In genomic region chr5:542693-543311, GRCh38 we compare ENCODE assay signal across 17 cellular contexts. TPM values are rescaled to one million over a fixed set of nuclear protein-coding genes. Genes with fewer than 3 reads are reported as not detected.
DNase-seq lines count a peak whose midpoint lies in the region; ATAC-seq, FAIRE-seq and TF ChIP-seq lines count a peak whose summit lies in the region.
"Had no signal": no experiment of that assay in that cellular context is flagged by ENCODE, and none has a peak within 500 bp of the region (broad histone marks: within the 10 kb centered on the region; RNA-seq: fewer than 3 reads in every experiment).

No MANE protein-coding gene starts in this region.

- H3K4me1 ChIP-seq in right lobe of liver = no peaks in the 10 kb centered on the region
- H3K4me1 ChIP-seq in HepG2 (ENCODE audit: insufficient read depth, low read length) = peaks cover 28% of the 10 kb centered on the region
- no peaks in the 10 kb centered on the region for H3K4me1 ChIP-seq in mesendoderm (ENCODE audit: control insufficient read depth, low read depth, low read length)

- no peaks in the 10 kb centered on the region for H3K36me3 Mint-ChIP-seq in central memory CD8-positive, alpha-beta T cell (ENCODE audit: insufficient read depth)
- H3K36me3 Mint-ChIP-seq: T-cell had no signal

- H2BK120ac ChIP-seq in mesendoderm (ENCODE audit: low read depth, low read length) = no peak overlapping the region

- H4K5ac ChIP-seq in mesendoderm (ENCODE audit: low read length) = no peak overlapping the region

- H3K27me3 ChIP-seq in right lobe of liver = no peaks in the 10 kb centered on the region
- peaks cover 27 to 70% of the 10 kb centered on the region in 2 experiments; a peak in 4 of 5 replicates for H3K27me3 ChIP-seq in HepG2 (ENCODE audit: control insufficient read depth in 1 of 2, insufficient read depth in 2 of 2, low read length in 2 of 2)
- no peaks in the 10 kb centered on the region for H3K27me3 ChIP-seq in mesendoderm (ENCODE audit: insufficient read depth, low read length, poor library complexity)
- H3K27me3 ChIP-seq: ovary had no signal

- TF ChIP-seq EP300 in HepG2 (IDR thresholded peaks at IDR 0.05; ENCODE audit: low read depth in 2 of 2, low read length in 2 of 2) = no peak
- no peak for TF ChIP-seq EP300 in HepG2 (CRISPR knock-in tag; IDR thresholded peaks at IDR 0.05; ENCODE audit: borderline replicate concordance)

- H3K36me3 ChIP-seq in right lobe of liver = no peaks in the 10 kb centered on the region
- no peaks in the 10 kb centered on the region for H3K36me3 ChIP-seq in HepG2 (replicated peaks in 1 of 2; ENCODE audit: control insufficient read depth in 1 of 2, insufficient read depth in 2 of 2, low read length in 2 of 2)
- no peaks in the 10 kb centered on the region for H3K36me3 ChIP-seq in mesendoderm (ENCODE audit: control insufficient read depth, insufficient read depth, low read length)
- H3K36me3 ChIP-seq: ovary had no signal

- H3K79me1 ChIP-seq in mesendoderm (ENCODE audit: low read length) = no peaks in the 10 kb centered on the region

- no TSS peak for BruUV-seq in HepG2 (replicated peaks; lab: Mats Ljungman, UMichigan)

- no peak overlapping the region for H3K4ac ChIP-seq in mesendoderm (ENCODE audit: low read depth, low read length)

- intact Hi-C loops in right lobe of liver (cut with DNase I) (no loop called here), HepG2 (cut with micrococcal nuclease; ENCODE audit: unreplicated experiment) (no loop called here)

- H2BK15ac ChIP-seq in mesendoderm (replicated peaks; ENCODE audit: low read depth) = no peak overlapping the region

- no peaks in the 10 kb centered on the region for H3K9me3 Mint-ChIP-seq in central memory CD8-positive, alpha-beta T cell
- H3K9me3 Mint-ChIP-seq: stimulated activated naive CD8-positive, alpha-beta T cell treated with anti-CD3 and anti-CD28 coated beads, Interleukin-15, Interleukin-2, amounts not matched to agents 100 ng/mL and 50 ng/mL, for 24 hours; T-cell had no signal

- H3K4me2 ChIP-seq in HepG2 (ENCODE audit: low read depth, low read length) (no peak overlapping the region), mesendoderm (ENCODE audit: low read length) (no peak overlapping the region)

- H3K56ac ChIP-seq in mesendoderm (ENCODE audit: low read length) = no peak overlapping the region

- H3K23ac ChIP-seq in mesendoderm (ENCODE audit: low read length) = peak overlapping the region; percentile 45

- TF ChIP-seq CTCF in right lobe of liver (IDR thresholded peaks at IDR 0.05) (no peak), HepG2 (CRISPR knock-in tag; IDR thresholded peaks at IDR 0.05) (no peak)

- in situ Hi-C loops in HepG2 (cut with HindIII; ENCODE audit: extremely low pct_ligation_motif_present, low pct_unique_long_range_greater_than_20kb) = no loop called here

- TF ChIP-seq RAD21 in HepG2 (CRISPR knock-in tag; IDR thresholded peaks at IDR 0.05) = no peak

- H2AK5ac ChIP-seq in mesendoderm (ENCODE audit: low read length) = no peak overlapping the region

- TF ChIP-seq POLR2A in right lobe of liver (IDR thresholded peaks at IDR 0.05) = no peak
- TF ChIP-seq POLR2A in HepG2 (IDR thresholded peaks at IDR 0.05; ENCODE audit: insufficient read depth in 1 of 2, low read depth in 2 of 2, low read length in 2 of 2) = no peak

- H2AFZ ChIP-seq in HepG2 (ENCODE audit: low read length) = no peak overlapping the region

- peaks cover 11% of the 10 kb centered on the region for H3K27me3 Mint-ChIP-seq in central memory CD8-positive, alpha-beta T cell

- peak overlapping the region; percentile 68 for H3K4me3 Mint-ChIP-seq in central memory CD8-positive, alpha-beta T cell
- H3K4me3 Mint-ChIP-seq: stimulated activated naive CD8-positive, alpha-beta T cell treated with anti-CD3 and anti-CD28 coated beads, Interleukin-15, Interleukin-2, amounts not matched to agents 100 ng/mL and 50 ng/mL, for 24 hours had no signal

- H3K9me3 ChIP-seq in right lobe of liver (no peaks in the 10 kb centered on the region), HepG2 (ENCODE audit: low read length) (no peaks in the 10 kb centered on the region)
- H3K9me3 ChIP-seq: ovary had no signal

- no peak overlapping the region for H4K8ac ChIP-seq in mesendoderm (ENCODE audit: low read depth, low read length)

- H3K27ac Mint-ChIP-seq in central memory CD8-positive, alpha-beta T cell (ENCODE audit: low read depth) = peak overlapping the region; percentile 85

- H3K79me2 ChIP-seq in HepG2 (ENCODE audit: insufficient read depth, low read length) = no peaks in the 10 kb centered on the region
- H3K79me2 ChIP-seq in mesendoderm (ENCODE audit: control insufficient read depth, insufficient read depth, low read length) = no peaks in the 10 kb centered on the region

- ATAC-seq in right lobe of liver (no peak), HepG2 (no peak), HG03095 (IDR thresholded peaks at IDR 0.05; ENCODE audit: unreplicated experiment) (no peak)
- no peak for ATAC-seq in central memory CD8-positive, alpha-beta T cell (replicated peaks; ENCODE audit: extremely low read depth, poor library complexity, severe bottlenecking)

- H3K4me3 ChIP-seq in right lobe of liver = no peak overlapping the region
- H3K4me3 ChIP-seq in HepG2 (replicated peaks in 1 of 3; ENCODE audit: insufficient read depth in 1 of 3, low read depth in 2 of 3, low read length in 3 of 3) = no peak overlapping the region
- no peak overlapping the region for H3K4me3 ChIP-seq in mesendoderm (ENCODE audit: low read length)
- H3K4me3 ChIP-seq: coronary artery, ovary had no signal

- no peak overlapping the region for H3K18ac ChIP-seq in mesendoderm (ENCODE audit: low read length)

- H3K27ac ChIP-seq in right lobe of liver (no peak overlapping the region), HepG2 (ENCODE audit: extremely low read length, insufficient read depth, low read length) (no peak overlapping the region), mesendoderm (ENCODE audit: low read depth, low read length) (no peak overlapping the region)
- H3K27ac ChIP-seq: coronary artery, ovary had no signal

- no peak overlapping the region for H3K9ac ChIP-seq in HepG2 (ENCODE audit: insufficient read depth, low read depth, low read length)
- no peak overlapping the region for H3K9ac ChIP-seq in mesendoderm (ENCODE audit: low read length)

- peak in 2 of 3 donors; percentile 15 to 52 for DNase-seq in right lobe of liver
- no peak for DNase-seq in HepG2 (ENCODE audit: low spot score)
- no peak for DNase-seq in central memory CD8-positive, alpha-beta T cell (ENCODE audit: low spot score in 2 of 2)
- no peak for DNase-seq in mesendoderm
- DNase-seq in hippocampal formation (lab: John Stamatoyannopoulos, UW) = no peak
- no peak for DNase-seq in amniotic stem cell (lab: John Stamatoyannopoulos, UW)
- no peak for DNase-seq in central memory CD4-positive, alpha-beta T cell
- DNase-seq: activated T-cell treated with anti-CD3 and anti-CD28 coated beads, Interleukin-2, amount 50 U/mL, for 1 hour; anterior cingulate cortex; KBM-7; NCI-H1105 had no signal

- H4K20me1 ChIP-seq in HepG2 (ENCODE audit: insufficient read depth, low read length) = no peaks in the 10 kb centered on the region

- CTCF ChIA-PET in HepG2 (lab: Yijun Ruan, JAX; ENCODE audit: low intra/inter-chr PET ratio, low total read pairs) = no interaction called here

- FAIRE-seq in HepG2 (lab: Jason Lieb, UNC) = no peak
- FAIRE-seq: islet of Langerhans had no signal

- POLR2A ChIA-PET in HepG2 (lab: Yijun Ruan, JAX) = no interaction called here

- whole genome bisulfite sequencing in right lobe of liver (ENCODE audit: insufficient coverage, low coverage, low lambda C conversion rate, missing lambda C conversion rate) = 70% methylated on average over 12 of the region's 26 CpGs
- WGBS in HepG2 (ENCODE audit: low lambda C conversion rate) = 46% methylated on average over 26 of the region's 26 CpGs
- WGBS in mesendoderm (ENCODE audit: extremely low coverage, insufficient coverage, low lambda C conversion rate) = no CpG with 5 or more reads among the region's 26 CpGs

- peaks cover 12% of the 10 kb centered on the region for H3K4me1 Mint-ChIP-seq in central memory CD8-positive, alpha-beta T cell

- no peak overlapping the region for H2BK5ac ChIP-seq in mesendoderm (ENCODE audit: low read length)

RNA-seq across cellular contexts. Expression of gene SLC9A3, which starts 18.6 kb away (rescaled TPM):
- total RNA-seq in right lobe of liver (1 to 10 TPM in 2 of 6 experiments, under 1 TPM in 4; 0.32 to 1.8 (median 0.46) TPM), HepG2 (2016; rRNA removed; fragmentation: Illumina TruSeq; extraction: Trizol) (1.2 and 1.8 TPM in 2 replicates)
- total RNA-seq in HepG2 (2016; cell fraction: cytosol; rRNA removed; fragmentation: Illumina TruSeq; extraction: Trizol; ENCODE audit: low read depth) = 0.30 and 0.35 TPM in 2 replicates
- 1.3 and 1.6 TPM in 2 replicates for total RNA-seq in HepG2 (2016; cell fraction: insoluble cytoplasmic fraction; rRNA removed; fragmentation: Illumina TruSeq; extraction: Trizol)
- 1.5 and 1.9 TPM in 2 replicates for total RNA-seq in HepG2 (2016; cell fraction: membrane; rRNA removed; fragmentation: Illumina TruSeq; extraction: Trizol)
- 1.1 and 1.2 TPM in 2 replicates for total RNA-seq in HepG2 (2016; cell fraction: nucleus; rRNA removed; fragmentation: Illumina TruSeq; extraction: Trizol)
- 1.5 and 1.9 TPM in 2 replicates for polyA plus RNA-seq in HepG2 (2011; rRNA removed)
- polyA plus RNA-seq in HepG2 (2011; cell fraction: cytosol; rRNA removed) = 1.4 TPM in 2 replicates
- polyA plus RNA-seq in HepG2 (2011; cell fraction: nucleus; rRNA removed) = 2.2 and 2.4 TPM in 2 replicates
- polyA plus RNA-seq in HepG2 (2012) = 1.1 and 1.4 TPM in 2 replicates
- 0.37 and 0.43 TPM in 2 replicates for polyA plus RNA-seq in HepG2 (2016; cell fraction: cytosol; fragmentation: Illumina TruSeq; extraction: Trizol; ENCODE audit: low read depth)
- 1.7 and 1.8 TPM in 2 replicates for polyA plus RNA-seq in HepG2 (2016; cell fraction: insoluble cytoplasmic fraction; fragmentation: Illumina TruSeq; extraction: Trizol; ENCODE audit: low read depth)
- polyA plus RNA-seq in HepG2 (2016; cell fraction: membrane; fragmentation: Illumina TruSeq; extraction: Trizol; ENCODE audit: low read depth) = 1.4 and 1.6 TPM in 2 replicates
- 1.9 and 2.4 TPM in 2 replicates for polyA plus RNA-seq in HepG2 (2016; cell fraction: nucleus; fragmentation: Illumina TruSeq; extraction: Trizol; ENCODE audit: insufficient read depth, low read depth)
- 0.76 and 1.0 TPM in 2 replicates for polyA minus RNA-seq in HepG2 (2011; rRNA and poly(A)+ RNA removed; ENCODE audit: low replicate concordance)
- polyA minus RNA-seq in HepG2 (2011; cell fraction: cytosol; rRNA and poly(A)+ RNA removed) = 0.35 and 0.49 TPM in 2 replicates
- polyA minus RNA-seq in HepG2 (2011; cell fraction: nucleus; rRNA and poly(A)+ RNA removed) = 0.99 and 1.0 TPM in 2 replicates
- 1.1 TPM for polyA plus RNA-seq in mesendoderm (2013, experiment 1 of 2)
- polyA plus RNA-seq in mesendoderm (2013, experiment 2 of 2) = 1.1 TPM

Comparison
In these comparisons a context has a peak if more than half of its experiments do, and no peak if none do; other contexts are left out.
1. DNase-seq: peak in right lobe of liver (2 of 3); none in HepG2 (single experiment), central memory CD8-positive, alpha-beta T cell (0 of 2), mesendoderm (single experiment), hippocampal formation (0 of 2), amniotic stem cell (single experiment) and central memory CD4-positive, alpha-beta T cell (single experiment).